Comparison of ENCODE assay signal across 8 cellular contexts in the genomic region with DNA sequence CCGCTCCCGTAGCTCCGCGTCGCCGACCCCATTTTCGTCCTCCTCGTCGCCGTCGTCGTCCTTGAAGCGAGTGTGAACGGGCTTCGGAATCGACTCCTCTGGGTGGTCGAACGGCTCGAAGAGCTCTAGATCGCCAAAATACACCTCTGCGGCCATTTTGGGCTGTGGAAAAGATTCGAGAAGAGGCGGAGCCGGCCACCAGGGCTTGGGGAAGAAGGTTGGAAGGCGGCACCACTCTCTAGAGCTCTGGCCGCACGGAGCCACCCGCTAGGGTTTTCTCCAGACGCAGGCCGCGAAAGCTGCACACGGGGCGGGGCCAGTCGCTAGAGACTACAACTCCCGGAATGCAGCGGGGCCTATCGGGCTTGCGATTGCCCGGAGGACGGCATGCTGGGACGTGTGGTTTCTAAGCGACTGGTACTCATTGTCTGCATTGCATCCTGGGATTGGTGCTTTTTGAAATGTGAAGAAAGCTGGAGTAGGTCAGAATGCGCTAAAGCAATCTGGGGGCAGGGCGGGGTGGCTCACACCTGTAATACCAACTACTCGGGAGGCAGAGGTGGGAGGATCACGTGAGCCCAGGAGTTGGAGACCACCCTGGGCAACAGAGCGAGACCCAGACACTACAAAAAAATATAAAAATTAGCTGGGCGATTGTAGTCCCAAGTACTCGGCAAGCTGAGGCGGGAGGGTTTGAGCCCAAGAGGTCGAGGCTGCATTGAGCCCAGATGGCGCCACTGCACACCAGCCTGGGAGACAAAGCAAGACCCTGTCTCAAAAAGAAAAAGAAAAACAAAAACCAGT. TPM values are rescaled to one million over a fixed set of nuclear protein-coding genes. Genes with fewer than 3 reads are reported as not detected.
DNase-seq lines count a peak whose midpoint lies in the region; ATAC-seq and TF ChIP-seq lines count a peak whose summit lies in the region.

ZCCHC8 (minus strand) TSS at position 248 of the 804 bp plus-strand sequence; CDS start at position 156, 92 bp downstream.

- H3K27ac Mint-ChIP-seq in activated naive CD8-positive, alpha-beta T cell: peak within 1 kb of the TSS; percentile 96

- H3K36me3 ChIP-seq in osteoblast (ENCODE audit: insufficient read depth, low read length) (peaks cover 37% of the 10 kb centered on the region), thoracic aorta (peaks cover 10% of the 10 kb centered on the region)

- H3K4me1 ChIP-seq in osteoblast (ENCODE audit: insufficient read depth, low read length) (peaks cover 12% of the 10 kb centered on the region), thoracic aorta (ENCODE audit: control insufficient read depth in 1 of 2, low read depth in 2 of 2) (peaks cover 11 to 37% of the 10 kb centered on the region in 2 donors)

- peak within 1 kb of the TSS; percentile 98 for H2AFZ ChIP-seq in osteoblast (ENCODE audit: low read length)

- ATAC-seq in HG02623 (IDR thresholded peaks at IDR 0.05; ENCODE audit: unreplicated experiment) (peak; percentile 86), thoracic aorta (ENCODE audit: insufficient number of reproducible peaks, low FRiP score, low read depth) (peak; percentile 95)

- no peaks in the 10 kb centered on the region for H3K27me3 Mint-ChIP-seq in activated naive CD8-positive, alpha-beta T cell

- H3K27me3 ChIP-seq in osteoblast (ENCODE audit: insufficient read depth, low read length) (no peaks in the 10 kb centered on the region), thoracic aorta (replicated peaks; ENCODE audit: insufficient read depth) (no peaks in the 10 kb centered on the region)

- H3K4me2 ChIP-seq in osteoblast (ENCODE audit: insufficient read depth, low read length): peak within 1 kb of the TSS; percentile 87

- H3K36me3 Mint-ChIP-seq in activated naive CD8-positive, alpha-beta T cell: peaks cover 4% of the 10 kb centered on the region

- DNase-seq in GM12864 (ENCODE audit: low read depth) (peak; percentile 98), NCI-H1105 (lab: John Stamatoyannopoulos, UW) (peak; percentile 98), SKM-1 treated with dmso at 0.1 percent for 144 hours (lab: John Stamatoyannopoulos, UW; ENCODE audit: unreplicated experiment) (peak; percentile 93), glomerular visceral epithelial cell (ENCODE audit: extremely low spot score) (peak; percentile 98), osteoblast (ENCODE audit: insufficient read length, low spot score, missing footprints) (peak; percentile 97), thoracic aorta (ENCODE audit: low spot score) (peak; percentile 82)

- H3K4me3 ChIP-seq in GM12864 (ENCODE audit: low read depth, low read length): peak within 1 kb of the TSS; percentile 97
- peak within 1 kb of the TSS; percentile 99 for H3K4me3 ChIP-seq in osteoblast (ENCODE audit: insufficient read depth, low read length)
- H3K4me3 ChIP-seq in thoracic aorta: peak within 1 kb of the TSS; percentile 91

- TF ChIP-seq CTCF in GM12864 (IDR thresholded peaks at IDR 0.05; ENCODE audit: low read depth, low read length, missing control alignments) (peak; percentile 16), osteoblast (IDR thresholded peaks at IDR 0.05; ENCODE audit: extremely low read depth, low read depth, low read length) (no peak), thoracic aorta (IDR thresholded peaks at IDR 0.05) (no peak)

- peaks cover 4% of the 10 kb centered on the region for H4K20me1 ChIP-seq in osteoblast (ENCODE audit: insufficient read depth, low read length)

- H3K9me3 ChIP-seq in osteoblast (ENCODE audit: low read depth, low read length) (no peaks in the 10 kb centered on the region), thoracic aorta (no peaks in the 10 kb centered on the region)

- H3K27ac ChIP-seq in osteoblast (ENCODE audit: low read depth, low read length) (peak within 1 kb of the TSS; percentile 98), thoracic aorta (peak within 1 kb of the TSS; percentile 94 to 96)

- peak within 1 kb of the TSS; percentile 94 for H3K4me3 Mint-ChIP-seq in activated naive CD8-positive, alpha-beta T cell

- no peaks in the 10 kb centered on the region for H3K9me3 Mint-ChIP-seq in activated naive CD8-positive, alpha-beta T cell (ENCODE audit: low read depth)

- peaks cover 38% of the 10 kb centered on the region for H3K4me1 Mint-ChIP-seq in activated naive CD8-positive, alpha-beta T cell (ENCODE audit: low read depth)

- peaks cover 38% of the 10 kb centered on the region for H3K79me2 ChIP-seq in osteoblast (ENCODE audit: insufficient read depth, low read length)

RNA-seq across cellular contexts. Expression of gene ZCCHC8, which starts in this region (rescaled TPM):
- total RNA-seq in osteoblast (18.9 and 22.8 TPM in 2 replicates), thoracic aorta (10 to 100 TPM; 16.2 to 33.4 TPM)

Comparison
In these comparisons a context has a peak if more than half of its experiments do, and no peak if none do; other contexts are left out.
1. Peak in every context shown above with its lines: DNase-seq, ATAC-seq, H3K4me3 ChIP-seq and H3K27ac ChIP-seq.